ENCODE assay signal across 9 cellular contexts in the genomic region with DNA sequence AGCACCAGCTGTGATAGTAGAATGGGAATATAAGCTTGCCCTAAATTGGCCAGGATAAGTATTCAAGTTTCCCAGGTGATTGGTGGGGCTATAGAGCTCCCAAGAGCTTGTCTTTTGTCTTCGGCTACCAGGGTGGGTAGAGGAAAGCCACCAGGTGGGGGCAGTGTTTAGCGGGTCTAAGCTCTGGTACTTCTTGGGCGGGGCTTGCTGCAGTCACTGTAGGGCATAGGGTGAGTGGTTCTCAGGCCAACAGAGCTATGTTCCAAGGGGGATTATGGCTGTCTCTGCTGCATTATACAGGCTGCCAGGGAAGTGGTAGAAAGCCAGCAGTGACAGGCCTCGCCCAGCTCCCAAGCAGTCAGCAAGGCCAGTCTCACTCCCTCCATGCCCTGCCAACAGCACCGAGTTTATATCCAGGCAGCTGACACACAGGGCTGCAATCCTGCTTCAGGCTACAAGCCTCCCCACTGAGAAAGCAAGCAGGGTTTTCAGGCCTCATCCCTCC.
DNase-seq lines count a peak whose midpoint lies in the region; ATAC-seq and TF ChIP-seq lines count a peak whose summit lies in the region.
"Had no signal": no experiment of that assay in that cellular context is flagged by ENCODE, and none has a peak within 500 bp of the region (broad histone marks: within the 10 kb centered on the region; RNA-seq: fewer than 3 reads in every experiment).

No MANE protein-coding gene starts in this region.

- H3K4me3 ChIP-seq in epithelial cell of proximal tubule (ENCODE audit: low read depth, low read length) (no peak overlapping the region), stomach (no peak overlapping the region)
- H3K4me3 ChIP-seq: tibial artery had no signal

- DNase-seq in NCI-H510A treated with DMSO at 0.1 percent for 48 hours (lab: John Stamatoyannopoulos, UW) (peak; percentile 0), NCI-H510A (lab: John Stamatoyannopoulos, UW) (no peak), NCI-H748 (lab: John Stamatoyannopoulos, UW; ENCODE audit: unreplicated experiment) (peak; percentile 65), epithelial cell of proximal tubule (ENCODE audit: low read depth) (peak; percentile 16), stomach (peak; percentile 84)
- DNase-seq in activated CD8-positive, alpha-beta memory T cell treated with anti-CD3 and anti-CD28 coated beads for 1 hour (ENCODE audit: extremely low read depth in 1 of 2, low read depth in 1 of 2) = peak; percentile 11 to 39
- DNase-seq in naive thymus-derived CD8-positive, alpha-beta T cell = peak; percentile 18 to 70 (median 43)

- peak overlapping the region in 1 of 5 donors; percentile 54 for H3K27ac ChIP-seq in stomach
- H3K27ac ChIP-seq: tibial artery had no signal

- no peak for TF ChIP-seq POLR2A in stomach (IDR thresholded peaks at IDR 0.05)

- POLR2A ChIA-PET in naive thymus-derived CD8-positive, alpha-beta T cell (lab: Charles Lee) = no interaction called here

- H3K9me3 Mint-ChIP-seq in naive thymus-derived CD8-positive, alpha-beta T cell = peaks cover 0 to 4% (median 0%) of the 10 kb centered on the region in 9 donors

- H3K27me3 Mint-ChIP-seq in naive thymus-derived CD8-positive, alpha-beta T cell = peaks cover 14 to 68% (median 33%) of the 10 kb centered on the region in 5 donors

- WGBS in stomach, 5 donors = 27 to 57% (median 37%) methylated on average over 4 to 5 of the region's 5 CpGs

- peaks cover 0 to 7% (median 0%) of the 10 kb centered on the region in 3 donors for H3K27me3 ChIP-seq in stomach
- H3K27me3 ChIP-seq: tibial artery had no signal

- H3K36me3 Mint-ChIP-seq in naive thymus-derived CD8-positive, alpha-beta T cell = no peaks in the 10 kb centered on the region

- H3K9me3 ChIP-seq in stomach = no peaks in the 10 kb centered on the region

- H3K4me1 Mint-ChIP-seq in naive thymus-derived CD8-positive, alpha-beta T cell = no peaks in the 10 kb centered on the region

- no peaks in the 10 kb centered on the region for H3K36me3 ChIP-seq in stomach
- H3K36me3 ChIP-seq: tibial artery had no signal

- TF ChIP-seq CTCF in epithelial cell of proximal tubule (conservative IDR thresholded peaks at IDR 0.05; ENCODE audit: low read depth, low read length) = peak; percentile 83
- peak in 5 of 7 experiments; percentile 28 to 62 (median 42) for TF ChIP-seq CTCF in stomach (IDR thresholded peaks at IDR 0.05)

- TF ChIP-seq EP300 in stomach (IDR thresholded peaks at IDR 0.05) = peak; percentile 31

- ATAC-seq in HG02678 (IDR thresholded peaks at IDR 0.05; ENCODE audit: unreplicated experiment) = peak; percentile 87
- ATAC-seq in naive thymus-derived CD8-positive, alpha-beta T cell = peak; percentile 60 to 72

- H3K27ac Mint-ChIP-seq in naive thymus-derived CD8-positive, alpha-beta T cell = peak overlapping the region in 1 of 10 donors; percentile 58

- no peak overlapping the region for H3K4me3 Mint-ChIP-seq in naive thymus-derived CD8-positive, alpha-beta T cell

- H3K4me1 ChIP-seq in stomach = no peaks in the 10 kb centered on the region
- H3K4me1 ChIP-seq: tibial artery had no signal

- intact Hi-C loops in stomach (cut with DNase I; ENCODE audit: low total_unique reads) = loop anchor here (5.0 kb wide), 1 partner anchor 80 kb away; no protein-coding TSS in a partner anchor
